1 cellular context compared by ENCODE assay signal in the genomic region with DNA sequence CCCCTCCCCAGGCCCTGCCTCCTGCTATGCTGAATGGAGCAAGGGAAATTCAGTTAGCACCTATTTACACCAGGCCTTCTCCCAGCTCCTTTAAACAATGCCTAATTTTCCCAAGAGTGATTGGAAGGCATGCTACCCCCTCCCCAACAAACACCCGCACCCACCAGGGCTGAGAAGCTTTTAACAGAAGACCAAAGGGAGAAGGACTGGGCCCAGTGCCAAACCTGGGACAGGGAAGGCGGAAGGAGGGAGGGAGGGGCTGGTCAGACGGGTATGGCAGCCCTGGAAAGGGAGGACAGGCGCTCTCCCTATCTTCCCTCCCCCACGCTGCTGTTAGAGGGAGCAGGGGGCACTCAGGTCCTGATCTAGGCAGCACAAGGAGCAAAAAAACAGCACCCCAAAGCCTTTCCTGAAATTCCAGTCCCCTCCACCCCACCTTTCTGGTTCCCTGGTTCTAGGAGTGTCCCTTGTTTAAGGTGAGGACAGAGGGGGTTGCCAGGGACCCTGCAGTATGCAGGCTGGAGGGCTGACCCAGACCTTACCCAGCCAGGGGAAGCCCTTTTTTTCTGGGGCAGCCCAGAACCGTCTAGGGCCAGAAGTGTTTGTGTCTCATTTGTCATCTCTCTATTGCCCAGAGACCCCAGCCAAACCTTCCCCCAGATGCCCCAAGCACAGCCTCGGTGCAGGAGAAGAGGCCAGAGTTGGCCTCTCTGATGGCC.
TF ChIP-seq lines count a peak whose summit lies in the region.

No MANE protein-coding gene starts in this region.

TF ChIP-seq in endothelial cell of umbilical vein, 7 proteins besides CTCF, POLR2A, EP300 and RAD21:
- TF ChIP-seq POLR2AphosphoS5 (IDR thresholded peaks at IDR 0.05; ENCODE audit: insufficient read depth, low read depth, low read length) (no peak), JUN (IDR thresholded peaks at IDR 0.05; ENCODE audit: borderline replicate concordance, insufficient read depth, insufficient read length, low read depth) (no peak), GATA2 (IDR thresholded peaks at IDR 0.05; ENCODE audit: insufficient read depth, insufficient read length, low read depth, low read length) (no peak), MYC (IDR thresholded peaks at IDR 0.05; ENCODE audit: low read depth, low read length) (no peak), EZH2 (IDR thresholded peaks at IDR 0.05; ENCODE audit: borderline replicate concordance, low read depth, low read length, severe bottlenecking) (no peak), FOS (IDR thresholded peaks at IDR 0.05; ENCODE audit: borderline replicate concordance, insufficient read depth, low read length) (no peak)
- TF ChIP-seq, protein P1, sequence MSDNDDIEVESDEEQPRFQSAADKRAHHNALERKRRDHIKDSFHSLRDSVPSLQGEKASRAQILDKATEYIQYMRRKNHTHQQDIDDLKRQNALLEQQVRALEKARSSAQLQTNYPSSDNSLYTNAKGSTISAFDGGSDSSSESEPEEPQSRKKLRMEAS (IDR thresholded peaks at IDR 0.05; ENCODE audit: insufficient read depth, insufficient read length), result no peak
TF ChIP-seq in endothelial cell of umbilical vein: peak in this region for 0.
